9 cellular contexts compared by ENCODE assay signal in genomic region chr14:65478596-65478995, GRCh38.
DNase-seq lines count a peak whose midpoint lies in the region; FAIRE-seq and TF ChIP-seq lines count a peak whose summit lies in the region.
"Had no signal": no experiment of that assay in that cellular context is flagged by ENCODE, and none has a peak within 500 bp of the region (broad histone marks: within the 10 kb centered on the region; RNA-seq: fewer than 3 reads in every experiment).

No MANE protein-coding gene starts in this region.

- H3K4me3 ChIP-seq in astrocyte of the spinal cord (ENCODE audit: low read depth, low read length) (no peak overlapping the region), kidney (ENCODE audit: low read length in 2 of 2) (no peak overlapping the region), transverse colon (no peak overlapping the region)

- DNase-seq in NCI-H187 treated with DMSO at 0.1 percent for 48 hours (lab: John Stamatoyannopoulos, UW): peak; percentile 29
- no peak for DNase-seq in NCI-H187 (lab: John Stamatoyannopoulos, UW)
- DNase-seq in M059J (ENCODE audit: low read depth): peak; percentile 87
- DNase-seq in astrocyte of the spinal cord (ENCODE audit: low read depth, low spot score): peak; percentile 72
- DNase-seq in pulmonary artery endothelial cell (ENCODE audit: low read depth, low spot score): peak; percentile 11
- DNase-seq in nucleus accumbens (lab: John Stamatoyannopoulos, UW): no peak
- no peak for DNase-seq in kidney
- no peak for DNase-seq in transverse colon
- DNase-seq: activated CD4-positive, alpha-beta T cell treated with anti-CD3 and anti-CD28 coated beads for 48 hours had no signal

- 26 to 71% methylated on average over 1 of the region's 1 CpG for WGBS in transverse colon (ENCODE audit: low coverage in 1 of 2), 2 donors

- H3K9me3 ChIP-seq in kidney (ENCODE audit: control insufficient read depth in 1 of 2, low read length in 2 of 2): no peaks in the 10 kb centered on the region
- no peaks in the 10 kb centered on the region for H3K9me3 ChIP-seq in transverse colon

- no peak for TF ChIP-seq POLR2A in transverse colon (IDR thresholded peaks at IDR 0.05)

- no peak for FAIRE-seq in kidney (lab: Jason Lieb, UNC)

- peaks cover 0 to 5% of the 10 kb centered on the region in 2 donors for H3K4me1 ChIP-seq in kidney (ENCODE audit: control insufficient read depth in 1 of 2, insufficient read depth in 1 of 2, low read depth in 1 of 2, low read length in 2 of 2)
- peaks cover 0 to 22% (median 0%) of the 10 kb centered on the region in 4 donors for H3K4me1 ChIP-seq in transverse colon

- intact Hi-C loops in kidney (cut with DNase I): no loop called here
- intact Hi-C loops in transverse colon (cut with DNase I; ENCODE audit: low total_unique reads): no loop called here

- no peak overlapping the region for H3K9ac ChIP-seq in kidney (ENCODE audit: low read length in 2 of 2)

- TF ChIP-seq CTCF in astrocyte of the spinal cord (IDR thresholded peaks at IDR 0.05; ENCODE audit: low read depth, low read length): no peak
- TF ChIP-seq CTCF in kidney (IDR thresholded peaks at IDR 0.05; ENCODE audit: borderline replicate concordance, extremely low read depth, insufficient read depth): no peak
- TF ChIP-seq CTCF in transverse colon (IDR thresholded peaks at IDR 0.05): no peak

- H3K27ac ChIP-seq in kidney (ENCODE audit: low read depth in 2 of 2, low read length in 2 of 2): no peak overlapping the region
- H3K27ac ChIP-seq in transverse colon: no peak overlapping the region

- in situ Hi-C loops in astrocyte of the spinal cord (cut with HindIII; ENCODE audit: low sequenced_read_pairs) (no loop called here), transverse colon (cut with MboI; ENCODE audit: low pct_ligation_motif_present in 1 of 4, low pct_unique_long_range_greater_than_20kb in 1 of 4, low sequenced_read_pairs in 3 of 4) (no loop called here)

- H3K36me3 ChIP-seq in kidney (ENCODE audit: control insufficient read depth in 1 of 2, insufficient read depth in 2 of 2, low read length in 2 of 2) (no peaks in the 10 kb centered on the region), transverse colon (no peaks in the 10 kb centered on the region)

- TF ChIP-seq EP300 in transverse colon (IDR thresholded peaks at IDR 0.05; ENCODE audit: low read depth): no peak

- H3K27me3 ChIP-seq in transverse colon: no peaks in the 10 kb centered on the region

Comparison
In these comparisons a context has a peak if more than half of its experiments do, and no peak if none do; other contexts are left out.
1. DNase-seq: peak in NCI-H187 treated with DMSO at 0.1 percent for 48 hours (single experiment), M059J (single experiment), astrocyte of the spinal cord (single experiment) and pulmonary artery endothelial cell (single experiment); none in NCI-H187 (0 of 2), nucleus accumbens (0 of 56), kidney (single experiment) and transverse colon (single experiment).